ENCODE assay signal across 8 cellular contexts in genomic region chr16:138049-138417, GRCh38. TPM values are rescaled to one million over a fixed set of nuclear protein-coding genes. Genes with fewer than 3 reads are reported as not detected.
DNase-seq lines count a peak whose midpoint lies in the region; ATAC-seq and TF ChIP-seq lines count a peak whose summit lies in the region.

No MANE protein-coding gene starts in this region.

- DNase-seq in colonic mucosa = no peak
- DNase-seq in lung (ENCODE audit: low spot score) = no peak
- DNase-seq in stimulated activated naive CD8-positive, alpha-beta T cell treated with anti-CD3 and anti-CD28 coated beads, Interleukin-15, amount 100 ng/mL, for 72 hours = peak; percentile 44 to 45
- no peak for DNase-seq in NCI-H1694 treated with DMSO at 0.1 percent for 48 hours (lab: John Stamatoyannopoulos, UW)
- DNase-seq in NCI-H1930 (lab: John Stamatoyannopoulos, UW) = no peak
- no peak for DNase-seq in CD1c-positive myeloid dendritic cell (ENCODE audit: extremely low spot score)

- TF ChIP-seq CTCF in HEK293 (tag by site-specific recombination; IDR thresholded peaks at IDR 0.05) (no peak), WI38 (IDR thresholded peaks at IDR 0.05; ENCODE audit: low read depth, low read length) (no peak), colonic mucosa (IDR thresholded peaks at IDR 0.05) (no peak), lung (IDR thresholded peaks at IDR 0.05; ENCODE audit: control extremely low read depth, extremely low read depth) (no peak)

- H3K4me1 Mint-ChIP-seq in stimulated activated naive CD8-positive, alpha-beta T cell treated with anti-CD3 and anti-CD28 coated beads, Interleukin-15, amount 100 ng/mL, for 72 hours = peaks cover 48% of the 10 kb centered on the region

- H3K4me3 ChIP-seq in HEK293 (ENCODE audit: low read depth, low read length) = peak overlapping the region; percentile 46
- H3K4me3 ChIP-seq in WI38 (ENCODE audit: low read depth, low read length) = peak overlapping the region; percentile 71
- peak overlapping the region; percentile 52 for H3K4me3 ChIP-seq in colonic mucosa
- peak overlapping the region; percentile 76 for H3K4me3 ChIP-seq in lung

- no peaks in the 10 kb centered on the region for H3K27me3 ChIP-seq in colonic mucosa
- H3K27me3 ChIP-seq in lung (ENCODE audit: control insufficient read depth, insufficient read depth) = no peaks in the 10 kb centered on the region

- peaks cover under 1% of the 10 kb centered on the region for H3K27me3 Mint-ChIP-seq in stimulated activated naive CD8-positive, alpha-beta T cell treated with anti-CD3 and anti-CD28 coated beads, Interleukin-15, amount 100 ng/mL, for 72 hours

- H3K4me3 Mint-ChIP-seq in stimulated activated naive CD8-positive, alpha-beta T cell treated with anti-CD3 and anti-CD28 coated beads, Interleukin-15, amount 100 ng/mL, for 72 hours = peak overlapping the region; percentile 85 to 89

- no peaks in the 10 kb centered on the region for H3K9me3 ChIP-seq in HEK293 (ENCODE audit: control insufficient read depth, insufficient read depth, low read depth, low read length)
- no peaks in the 10 kb centered on the region for H3K9me3 ChIP-seq in colonic mucosa
- H3K9me3 ChIP-seq in lung (ENCODE audit: control insufficient read depth in 2 of 2, insufficient read depth in 1 of 2, low read length in 1 of 2) = no peaks in the 10 kb centered on the region

- ATAC-seq in lung (ENCODE audit: insufficient read depth, low FRiP score) = no peak
- ATAC-seq in stimulated activated naive CD8-positive, alpha-beta T cell treated with anti-CD3 and anti-CD28 coated beads, Interleukin-15, amount 100 ng/mL, for 72 hours = peak; percentile 39

- H3K4me1 ChIP-seq in HEK293 (ENCODE audit: control insufficient read depth, insufficient read depth, low read length) = no peaks in the 10 kb centered on the region
- no peaks in the 10 kb centered on the region for H3K4me1 ChIP-seq in colonic mucosa
- no peaks in the 10 kb centered on the region for H3K4me1 ChIP-seq in lung (ENCODE audit: control insufficient read depth in 2 of 2, insufficient read depth in 2 of 2, low read length in 2 of 2)

- 2 to 4% methylated on average over 26 to 30 of the region's 30 CpGs for WGBS in lung, 2 donors

- H3K27ac Mint-ChIP-seq in stimulated activated naive CD8-positive, alpha-beta T cell treated with anti-CD3 and anti-CD28 coated beads, Interleukin-15, amount 100 ng/mL, for 72 hours = peak overlapping the region; percentile 78 to 81

- intact Hi-C loops in colonic mucosa (cut with DNase I) = no loop called here

- no peaks in the 10 kb centered on the region for H3K9me3 Mint-ChIP-seq in stimulated activated naive CD8-positive, alpha-beta T cell treated with anti-CD3 and anti-CD28 coated beads, Interleukin-15, amount 100 ng/mL, for 72 hours

- CTCF ChIA-PET in HEK293 (lab: Yijun Ruan, JAX) = interaction anchor here (0.8 to 1.3 kb wide), 2 partner anchors 20 to 31 kb away, joined by 3 to 4 read pairs; no protein-coding TSS in a partner anchor

- POLR2A ChIA-PET in HEK293 (lab: Yijun Ruan, JAX) = no interaction called here

- H3K9ac ChIP-seq in colonic mucosa (ENCODE audit: low read depth in 2 of 2, low read length in 2 of 2) = peak overlapping the region; percentile 69 to 71

- H3K36me3 ChIP-seq in HEK293 (ENCODE audit: control insufficient read depth in 2 of 2, insufficient read depth in 1 of 2, low read length in 2 of 2) (peaks cover 0 to 4% of the 10 kb centered on the region in 2 experiments; a peak in 1 of 3 replicates), colonic mucosa (no peaks in the 10 kb centered on the region), lung (ENCODE audit: control insufficient read depth in 2 of 2, insufficient read depth in 2 of 2, low read length in 2 of 2) (no peaks in the 10 kb centered on the region)

- H3K27ac ChIP-seq in HEK293 (ENCODE audit: extremely low read depth, low read depth, low read length) = peak overlapping the region; percentile 78
- no peak overlapping the region for H3K27ac ChIP-seq in colonic mucosa
- peak overlapping the region in 1 of 2 donors; percentile 17 for H3K27ac ChIP-seq in lung (ENCODE audit: low read depth in 1 of 2, low read length in 1 of 2)

TF ChIP-seq in HEK293, 187 proteins besides CTCF, POLR2A, EP300 and RAD21:
- TF ChIP-seq EGR2 (tag by site-specific recombination; IDR thresholded peaks at IDR 0.05; ENCODE audit: low read depth) (peak; percentile 40; the same call in 1 of the 2 replicates), ZNF561 (tag by site-specific recombination; IDR thresholded peaks at IDR 0.05; ENCODE audit: borderline replicate concordance) (no peak), PATZ1 (tag by site-specific recombination; IDR thresholded peaks at IDR 0.05) (peak; percentile 64), ZNF521 (tag by site-specific recombination; IDR thresholded peaks at IDR 0.05) (no peak), ZNF747 (tag by site-specific recombination; IDR thresholded peaks at IDR 0.05) (no peak), ZNF19 (tag by site-specific recombination; IDR thresholded peaks at IDR 0.05; ENCODE audit: low read depth) (no peak), ZFP37 (tag by site-specific recombination; IDR thresholded peaks at IDR 0.05) (no peak), BCL11A (tag by site-specific recombination; IDR thresholded peaks at IDR 0.05; ENCODE audit: low read depth) (no peak), TRIM28 (IDR thresholded peaks at IDR 0.05; ENCODE audit: borderline replicate concordance, low read length) (no peak), GLIS1 (tag by site-specific recombination; IDR thresholded peaks at IDR 0.05) (peak; percentile 11; the same call in 1 of the 2 replicates), ZNF335 (tag by site-specific recombination; conservative IDR thresholded peaks at IDR 0.05) (peak; percentile 90), ZBTB20 (tag by site-specific recombination; IDR thresholded peaks at IDR 0.05) (peak; percentile 88), ZNF548 (tag by site-specific recombination; IDR thresholded peaks at IDR 0.05) (no peak), ZNF549 (tag by site-specific recombination; IDR thresholded peaks at IDR 0.05) (no peak), ZFHX2 (tag by site-specific recombination; conservative IDR thresholded peaks at IDR 0.05) (peak; percentile 62)

RNA-seq across cellular contexts. Expression of gene NPRL3, which starts 0.4 kb away (rescaled TPM):
- 10 to 100 TPM; 13.4 to 26.4 TPM for total RNA-seq in colonic mucosa
- total RNA-seq in lung = 10 to 100 TPM; 21.3 to 34.8 TPM
- 10 to 100 TPM; 15.6 to 22.7 TPM for polyA plus RNA-seq in lung

RNA-seq across cellular contexts. Expression of gene HBZ, which starts 14.4 kb away (rescaled TPM):
- total RNA-seq in colonic mucosa (1 to 10 TPM in 1 of 2 donors, not detected in 1; 1.4 TPM), lung (1 to 10 TPM in 1 of 2 donors, under 1 TPM in 1; 0.37 to 9.2 TPM)
- under 1 TPM in 1 of 2 donors, not detected in 1; 0.09 TPM for polyA plus RNA-seq in lung

RNA-seq across cellular contexts. Expression of gene HBM, which starts 27.7 kb away (rescaled TPM):
- total RNA-seq in colonic mucosa = not detected
- total RNA-seq in lung = 10 to 100 TPM in 1 of 2 donors, under 1 TPM in 1; 0.61 to 45.7 TPM
- polyA plus RNA-seq in lung = under 1 TPM in 1 of 2 donors, not detected in 1; 0.73 TPM

RNA-seq across cellular contexts. Expression of gene HBA2, which starts 34.6 kb away (rescaled TPM):
- 10 to 100 TPM in 1 of 2 donors, 1 to 10 TPM in 1; 3.5 to 64.9 TPM for total RNA-seq in colonic mucosa
- total RNA-seq in lung = 1,000 to 10,000 TPM in 1 of 2 donors, 100 to 1,000 TPM in 1; 671 to 4,737 TPM
- polyA plus RNA-seq in lung = 100 to 1,000 TPM; 126 to 973 TPM

RNA-seq across cellular contexts. Expression of gene HBA1, which starts 38.4 kb away (rescaled TPM):
- total RNA-seq in colonic mucosa = 10 to 100 TPM in 1 of 2 donors, 1 to 10 TPM in 1; 7.4 to 50.3 TPM
- 1,000 to 10,000 TPM in 1 of 2 donors, 100 to 1,000 TPM in 1; 627 to 2,695 TPM for total RNA-seq in lung
- polyA plus RNA-seq in lung = 100 to 1,000 TPM in 1 of 2 donors, 10 to 100 TPM in 1; 38.1 to 273 TPM

Comparison
In these comparisons a context has a peak if more than half of its experiments do, and no peak if none do; other contexts are left out.
1. DNase-seq: peak in stimulated activated naive CD8-positive, alpha-beta T cell treated with anti-CD3 and anti-CD28 coated beads, Interleukin-15, amount 100 ng/mL, for 72 hours (2 of 2); none in colonic mucosa (single experiment), lung (single experiment), NCI-H1694 treated with DMSO at 0.1 percent for 48 hours (single experiment), NCI-H1930 (0 of 2) and CD1c-positive myeloid dendritic cell (single experiment).
2. Peak in every context shown above with its lines, with median percentiles within 50 percentile points of each other: H3K4me3 ChIP-seq.